28 cellular contexts compared by ENCODE assay signal in genomic region chr6:36581716-36582115, GRCh38.
"Had no signal": no experiment of that assay in that cellular context is flagged by ENCODE, and none has a peak within 500 bp of the region (broad histone marks: within the 10 kb centered on the region; RNA-seq: fewer than 3 reads in every experiment).

No MANE protein-coding gene starts in this region.

- FAIRE-seq: keratinocyte, small intestine, TTC549 had no signal

- H3K27me3 ChIP-seq: breast epithelium, upper lobe of left lung, vagina had no signal

- H3K27ac ChIP-seq: prostate gland, thoracic aorta, upper lobe of left lung, vagina, VCaP had no signal

- H3K9me3 ChIP-seq: breast epithelium, prostate gland, thoracic aorta, upper lobe of left lung, vagina had no signal

- H3K36me3 ChIP-seq: breast epithelium, prostate gland, thoracic aorta, upper lobe of left lung, vagina had no signal

- H3K4me1 ChIP-seq: prostate gland had no signal

- ATAC-seq: esophagus mucosa; naive thymus-derived CD4-positive, alpha-beta T cell; sciatic nerve; stimulated activated effector memory CD8-positive, alpha-beta T cell treated with anti-CD3 and anti-CD28 coated beads, Interleukin-12 subunit alpha, Interleukin-12 subunit beta, amount 100 ng/mL, for 72 hours had no signal

- DNase-seq: activated CD4-positive, alpha-beta T cell treated with anti-CD3 and anti-CD28 coated beads for 4 hours; activated CD4-positive, alpha-beta T cell treated with anti-CD3 and anti-CD28 coated beads, Interleukin-2, amount 50 U/mL, for 4 hours; activated effector memory CD4-positive, alpha-beta T cell treated with Interleukin-2 at 50 U/mL for 16 hours; activated naive CD4-positive, alpha-beta T cell treated with anti-CD3 and anti-CD28 coated beads, Interleukin-2, amount 10 ng/mL, durations not matched to agents 7 days and 5 days; activated naive CD8-positive, alpha-beta T cell treated with anti-CD3 and anti-CD28 coated beads, Interleukin-2, amount 10 ng/mL, durations not matched to agents 7 days and 5 days; amniotic stem cell; central memory CD4-positive, alpha-beta T cell; endodermal cell; foreskin fibroblast; head of caudate nucleus; hippocampal formation; midbrain; naive thymus-derived CD4-positive, alpha-beta T cell; retina; small intestine; stimulated activated CD4-positive, alpha-beta T cell treated with anti-CD3 and anti-CD28 coated beads, Interleukin-4, amount 100 ng/mL, for 24 hours; T-helper 9 cell; upper lobe of left lung had no signal

- H3K4me3 ChIP-seq: breast epithelium, prostate gland, thoracic aorta, upper lobe of left lung, vagina had no signal
